Comparison of ENCODE assay signal across 8 cellular contexts in genomic region chr10:4131407-4132215, GRCh38.
DNase-seq lines count a peak whose midpoint lies in the region; ATAC-seq and TF ChIP-seq lines count a peak whose summit lies in the region.

No MANE protein-coding gene starts in this region.

- peaks cover 0 to 16% (median under 1%) of the 10 kb centered on the region in 11 donors for H3K9me3 Mint-ChIP-seq in naive thymus-derived CD4-positive, alpha-beta T cell

- H3K4me1 ChIP-seq in naive thymus-derived CD4-positive, alpha-beta T cell (ENCODE audit: control insufficient read depth in 2 of 2, insufficient read depth in 2 of 2, low read length in 2 of 2), result peaks cover 22 to 33% of the 10 kb centered on the region in 2 donors

- H3K36me3 Mint-ChIP-seq in naive thymus-derived CD4-positive, alpha-beta T cell, result peaks cover 0 to 30% (median under 1%) of the 10 kb centered on the region in 5 donors

- no peak for TF ChIP-seq CTCF in dorsolateral prefrontal cortex (IDR thresholded peaks at IDR 0.05 in 54 of 56, conservative IDR thresholded peaks at IDR 0.05 in 2 of 56; ENCODE audit: low read depth in 1 of 56, partially characterized antibody in 56 of 56)

- no peak overlapping the region for H3K4me3 Mint-ChIP-seq in naive thymus-derived CD4-positive, alpha-beta T cell

- H3K4me3 ChIP-seq in naive thymus-derived CD4-positive, alpha-beta T cell (ENCODE audit: low read length), result peak overlapping the region; percentile 29
- no peak overlapping the region for H3K4me3 ChIP-seq in dorsolateral prefrontal cortex

- H3K36me3 ChIP-seq in naive thymus-derived CD4-positive, alpha-beta T cell (ENCODE audit: control insufficient read depth in 2 of 3, insufficient read depth in 3 of 3, low read length in 3 of 3), result no peaks in the 10 kb centered on the region

- H3K27me3 Mint-ChIP-seq in naive thymus-derived CD4-positive, alpha-beta T cell, result no peaks in the 10 kb centered on the region

- peaks cover under 1 to 34% (median 8%) of the 10 kb centered on the region in 7 donors for H3K4me1 Mint-ChIP-seq in naive thymus-derived CD4-positive, alpha-beta T cell

- intact Hi-C loops in naive thymus-derived CD4-positive, alpha-beta T cell (cut with micrococcal nuclease), result loop anchor here (1.0 to 10.0 kb wide), 13 partner anchors 51 to 904 kb away; no protein-coding TSS in a partner anchor
- intact Hi-C loops in dorsolateral prefrontal cortex (cut with DNase I), result no loop called here

- no peaks in the 10 kb centered on the region for H3K27me3 ChIP-seq in naive thymus-derived CD4-positive, alpha-beta T cell (ENCODE audit: control insufficient read depth in 2 of 2, insufficient read depth in 2 of 2, low read length in 2 of 2)
- H3K27me3 ChIP-seq in dorsolateral prefrontal cortex, result peaks cover 0 to 3% (median 0%) of the 10 kb centered on the region in 45 donors

- CTCF ChIA-PET in naive thymus-derived CD4-positive, alpha-beta T cell (lab: Charles Lee), result interaction anchor here (0.6 kb wide), 1 partner anchor 382 kb away, joined by 3 read pairs; no protein-coding TSS in a partner anchor

- POLR2A ChIA-PET in naive thymus-derived CD4-positive, alpha-beta T cell (lab: Charles Lee), result interaction anchor here (0.9 kb wide), 2 partner anchors 9 to 97 kb away, joined by 4 to 5 read pairs; no protein-coding TSS in a partner anchor

- ATAC-seq in HG02973 (IDR thresholded peaks at IDR 0.05; ENCODE audit: unreplicated experiment), result peak; percentile 62
- ATAC-seq in naive thymus-derived CD4-positive, alpha-beta T cell, result peak; percentile 90

- H3K27ac Mint-ChIP-seq in naive thymus-derived CD4-positive, alpha-beta T cell, result no peak overlapping the region

- H3K9me3 ChIP-seq in naive thymus-derived CD4-positive, alpha-beta T cell (ENCODE audit: control insufficient read depth in 2 of 3, low read length in 3 of 3), result peaks cover 0 to 1% (median 0%) of the 10 kb centered on the region in 3 experiments

- DNase-seq in stimulated activated CD4-positive, alpha-beta T cell treated with anti-CD3 and anti-CD28 coated beads, Interleukin-2, amount 100 ng/mL, for 24 hours, result peak; percentile 34 to 42
- DNase-seq in stimulated activated CD4-positive, alpha-beta T cell treated with anti-CD3 and anti-CD28 coated beads, Interleukin-2, amount 100 ng/mL, for 48 hours, result no peak
- DNase-seq in RKO (ENCODE audit: low spot score) (peak; percentile 42), dermis blood vessel endothelial cell (peak; percentile 89), dorsolateral prefrontal cortex (no peak)
- DNase-seq in naive thymus-derived CD4-positive, alpha-beta T cell, result peak in 7 of 9 donors; percentile 31 to 65 (median 58)
- no peak for DNase-seq in effector CD8-positive, alpha-beta T cell (lab: John Stamatoyannopoulos, UW)

- H3K27ac ChIP-seq in naive thymus-derived CD4-positive, alpha-beta T cell (ENCODE audit: low read depth, low read length), result no peak overlapping the region
- peak overlapping the region in 27 of 59 donors; percentile 3 to 77 (median 48) for H3K27ac ChIP-seq in dorsolateral prefrontal cortex

Comparison
In these comparisons a context has a peak if more than half of its experiments do, and no peak if none do; other contexts are left out.
1. DNase-seq: peak in stimulated activated CD4-positive, alpha-beta T cell treated with anti-CD3 and anti-CD28 coated beads, Interleukin-2, amount 100 ng/mL, for 24 hours (2 of 2), RKO (single experiment), dermis blood vessel endothelial cell (single experiment) and naive thymus-derived CD4-positive, alpha-beta T cell (7 of 9); none in stimulated activated CD4-positive, alpha-beta T cell treated with anti-CD3 and anti-CD28 coated beads, Interleukin-2, amount 100 ng/mL, for 48 hours (0 of 2), dorsolateral prefrontal cortex (0 of 10) and effector CD8-positive, alpha-beta T cell (single experiment).
2. intact Hi-C loops: an anchor here in naive thymus-derived CD4-positive, alpha-beta T cell (1.0 to 10.0 kb wide); none called in dorsolateral prefrontal cortex.